Comparison of ENCODE assay signal across 9 cellular contexts in genomic region chr14:35390577-35391387, GRCh38. TPM values are rescaled to one million over a fixed set of nuclear protein-coding genes. Genes with fewer than 3 reads are reported as not detected.
DNase-seq lines count a peak whose midpoint lies in the region; ATAC-seq and TF ChIP-seq lines count a peak whose summit lies in the region.
"Had no signal": no experiment of that assay in that cellular context is flagged by ENCODE, and none has a peak within 500 bp of the region (broad histone marks: within the 10 kb centered on the region; RNA-seq: fewer than 3 reads in every experiment).

No MANE protein-coding gene starts in this region.

- ATAC-seq in GM19328 (IDR thresholded peaks at IDR 0.05; ENCODE audit: unreplicated experiment) (no peak), heart left ventricle (no peak)

- H3F3A ChIP-seq in GM23248 (ENCODE audit: insufficient read depth), result peaks cover 8% of the 10 kb centered on the region; the same call in 1 of the 2 replicates

- in situ Hi-C loops in GM23248 (cut with MboI), result no loop called here

- WGBS in GM23248 (ENCODE audit: low coverage in 1 of 2, low lambda C conversion rate in 2 of 2, missing lambda C conversion rate in 2 of 2), 2 experiments, result 81 to 83% methylated on average over 9 of the region's 9 CpGs
- WGBS in prostate gland, result 77% methylated on average over 9 of the region's 9 CpGs
- 80 to 84% (median 80%) methylated on average over 9 of the region's 9 CpGs for WGBS in heart left ventricle, 4 donors

- TF ChIP-seq CTCF in OCI-LY3 (IDR thresholded peaks at IDR 0.05; ENCODE audit: low read depth, low read length) (no peak), prostate gland (IDR thresholded peaks at IDR 0.05) (no peak), heart left ventricle (IDR thresholded peaks at IDR 0.05) (no peak)

- H2AFZ ChIP-seq in GM23248 (no peak overlapping the region), OCI-LY3 (ENCODE audit: low read depth, low read length) (no peak overlapping the region)

- H3K4me1 ChIP-seq in GM23248 (ENCODE audit: insufficient read depth) (peaks cover 5% of the 10 kb centered on the region), OCI-LY3 (ENCODE audit: low read length) (peaks cover 11% of the 10 kb centered on the region), prostate gland (replicated peaks) (no peaks in the 10 kb centered on the region), heart left ventricle (peaks cover 0 to 18% (median 7%) of the 10 kb centered on the region in 12 donors)

- no peaks in the 10 kb centered on the region for H4K20me1 ChIP-seq in GM23248 (ENCODE audit: insufficient read depth)
- no peaks in the 10 kb centered on the region for H4K20me1 ChIP-seq in OCI-LY3 (ENCODE audit: insufficient read depth, low read length)

- H3K4me3 ChIP-seq in GM23248 (no peak overlapping the region), OCI-LY3 (ENCODE audit: low read length) (no peak overlapping the region), prostate gland (no peak overlapping the region), heart left ventricle (no peak overlapping the region)

- H3K4me2 ChIP-seq in GM23248 (ENCODE audit: unreplicated experiment), result no peak overlapping the region
- H3K4me2 ChIP-seq in OCI-LY3 (ENCODE audit: low read length), result peak overlapping the region; percentile 4; the same call in 1 of the 2 replicates

- H3K36me3 ChIP-seq in GM23248 (ENCODE audit: low read depth) (no peaks in the 10 kb centered on the region), OCI-LY3 (replicated peaks; ENCODE audit: low read depth, low read length) (peaks cover 3% of the 10 kb centered on the region), prostate gland (no peaks in the 10 kb centered on the region), heart left ventricle (no peaks in the 10 kb centered on the region)

- H3K27me3 ChIP-seq in GM23248 (replicated peaks; ENCODE audit: insufficient read depth), result no peaks in the 10 kb centered on the region
- H3K27me3 ChIP-seq in OCI-LY3 (ENCODE audit: low read depth, low read length), result no peaks in the 10 kb centered on the region
- no peaks in the 10 kb centered on the region for H3K27me3 ChIP-seq in prostate gland (replicated peaks; ENCODE audit: insufficient read depth)
- no peaks in the 10 kb centered on the region for H3K27me3 ChIP-seq in heart left ventricle

- DNase-seq in Daoy (ENCODE audit: low read depth) (peak; percentile 63), GM23248 (peak; percentile 36), iris pigment epithelial cell (ENCODE audit: low read depth) (peak; percentile 65), prostate gland (ENCODE audit: low spot score) (no peak), NCI-H2081 (lab: John Stamatoyannopoulos, UW) (no peak), heart left ventricle (no peak)
- DNase-seq: nephron progenitor cell had no signal

- H3K79me2 ChIP-seq in GM23248 (ENCODE audit: insufficient read depth) (no peaks in the 10 kb centered on the region), OCI-LY3 (ENCODE audit: low read length) (no peaks in the 10 kb centered on the region)

- H3K9ac ChIP-seq in GM23248 (no peak overlapping the region), OCI-LY3 (ENCODE audit: low read length) (no peak overlapping the region)

- H3K27ac ChIP-seq in GM23248, result no peak overlapping the region
- no peak overlapping the region for H3K27ac ChIP-seq in OCI-LY3 (ENCODE audit: low read length)
- H3K27ac ChIP-seq in prostate gland, result no peak overlapping the region
- H3K27ac ChIP-seq in heart left ventricle, result no peak overlapping the region

- H3K9me3 ChIP-seq in GM23248 (ENCODE audit: low read depth), result no peaks in the 10 kb centered on the region
- H3K9me3 ChIP-seq in OCI-LY3 (ENCODE audit: insufficient read depth, low read length), result no peaks in the 10 kb centered on the region
- no peaks in the 10 kb centered on the region for H3K9me3 ChIP-seq in prostate gland
- no peaks in the 10 kb centered on the region for H3K9me3 ChIP-seq in heart left ventricle

- intact Hi-C loops in prostate gland (cut with DNase I) (no loop called here), heart left ventricle (cut with DNase I) (no loop called here)

- no peaks in the 10 kb centered on the region for H3K9me2 ChIP-seq in GM23248 (ENCODE audit: insufficient read depth)

- TF ChIP-seq POLR2A in prostate gland (IDR thresholded peaks at IDR 0.05) (no peak), heart left ventricle (IDR thresholded peaks at IDR 0.05) (no peak)

RNA-seq across cellular contexts. Expression of gene NFKBIA, which starts 13.8 kb away (rescaled TPM):
- 259 and 298 TPM in 2 replicates for total RNA-seq in Daoy (2014; rRNA removed; shearing (Covaris generic))
- 46.5 and 60.4 TPM in 2 replicates for total RNA-seq in GM23248 (2014; rRNA removed; shearing (Covaris generic))
- polyA plus RNA-seq in GM23248 (2016; fragmentation: Nextera tagmentation; extraction: Ambion mirVana) (39.8 and 40.2 TPM in 2 replicates), heart left ventricle (10 to 100 TPM; 53.9 to 64.3 TPM)
- total RNA-seq in prostate gland (100 to 1,000 TPM; 294 to 415 TPM), heart left ventricle (100 to 1,000 TPM in 3 of 9 donors, 10 to 100 TPM in 6; 42.7 to 193 (median 68.5) TPM)

Comparison
In these comparisons a context has a peak if more than half of its experiments do, and no peak if none do; other contexts are left out.
1. DNase-seq: peak in Daoy (single experiment), GM23248 (single experiment) and iris pigment epithelial cell (single experiment); none in prostate gland (single experiment), NCI-H2081 (0 of 2) and heart left ventricle (0 of 5).